ENCODE assay signal across 9 cellular contexts in genomic region chrX:44816369-44816768, GRCh38. TPM values are rescaled to one million over a fixed set of nuclear protein-coding genes. Genes with fewer than 3 reads are reported as not detected.
"Had no signal": no experiment of that assay in that cellular context is flagged by ENCODE, and none has a peak within 500 bp of the region (broad histone marks: within the 10 kb centered on the region; RNA-seq: fewer than 3 reads in every experiment).

No MANE protein-coding gene starts in this region.

- H2AFZ ChIP-seq: GM23338 had no signal

- ATAC-seq: GM23338, HCT116, K562 had no signal

- H3K4me1 ChIP-seq: HAP-1 had no signal

- H3K36me3 ChIP-seq: HAP-1 had no signal

- DNase-seq: HFFc6, IMR-90, KG1 had no signal

- H3K4me2 ChIP-seq: GM23338 had no signal

- H3K4me3 ChIP-seq: GM23338, HAP-1, K562 had no signal

- H3K9me3 ChIP-seq: HAP-1 had no signal

RNA-seq across cellular contexts. Expression of gene DUSP21, which starts 27.5 kb away (rescaled TPM):
- total RNA-seq: GM23338, H1, HFFc6, HT-29, IMR-90 had no signal
- polyA plus RNA-seq: GM23338, H1, IMR-90 had no signal
